ENCODE assay signal across 9 cellular contexts in genomic region chr19:42693760-42694350, GRCh38.
DNase-seq lines count a peak whose midpoint lies in the region; ATAC-seq and TF ChIP-seq lines count a peak whose summit lies in the region.
"Had no signal": no experiment of that assay in that cellular context is flagged by ENCODE, and none has a peak within 500 bp of the region (broad histone marks: within the 10 kb centered on the region; RNA-seq: fewer than 3 reads in every experiment).

No MANE protein-coding gene starts in this region.

- peaks cover 30% of the 10 kb centered on the region for H3K27me3 ChIP-seq in OCI-LY3 (ENCODE audit: low read depth, low read length)

- H3K4me2 ChIP-seq in OCI-LY3 (ENCODE audit: low read length): no peak overlapping the region

- no peaks in the 10 kb centered on the region for H4K20me1 ChIP-seq in OCI-LY3 (ENCODE audit: insufficient read depth, low read length)

- ATAC-seq in GM21367 (IDR thresholded peaks at IDR 0.05; ENCODE audit: unreplicated experiment): no peak
- ATAC-seq in HG02763 (IDR thresholded peaks at IDR 0.05; ENCODE audit: unreplicated experiment): no peak
- no peak for ATAC-seq in GM21723 (IDR thresholded peaks at IDR 0.05; ENCODE audit: unreplicated experiment)
- ATAC-seq: stimulated activated naive CD8-positive, alpha-beta T cell treated with anti-CD3 and anti-CD28 coated beads, Interleukin-15, amount 100 ng/mL, for 72 hours had no signal

- no peaks in the 10 kb centered on the region for H3K36me3 ChIP-seq in OCI-LY3 (replicated peaks; ENCODE audit: low read depth, low read length)

- no peak overlapping the region for H3K4me3 ChIP-seq in OCI-LY3 (ENCODE audit: low read length)

- H3K79me2 ChIP-seq in OCI-LY3 (ENCODE audit: low read length): no peaks in the 10 kb centered on the region

- no peak overlapping the region for H3K27ac ChIP-seq in OCI-LY3 (ENCODE audit: low read length)

- H2AFZ ChIP-seq in OCI-LY3 (ENCODE audit: low read depth, low read length): no peak overlapping the region

- no peak overlapping the region for H3K9ac ChIP-seq in OCI-LY3 (ENCODE audit: low read length)

- TF ChIP-seq CTCF in GM13976 (IDR thresholded peaks at IDR 0.05; ENCODE audit: borderline replicate concordance, control extremely low read depth, extremely low read depth, insufficient read depth, missing control alignments) (peak; percentile 29), OCI-LY3 (IDR thresholded peaks at IDR 0.05; ENCODE audit: low read depth, low read length) (peak; percentile 84)

- H3K4me1 ChIP-seq in OCI-LY3 (ENCODE audit: low read length): no peaks in the 10 kb centered on the region

- H3K9me3 ChIP-seq in OCI-LY3 (ENCODE audit: insufficient read depth, low read length): no peaks in the 10 kb centered on the region

- DNase-seq in AG08396 (ENCODE audit: low spot score) (peak; percentile 78), GM13976 (ENCODE audit: low spot score) (peak; percentile 56), fibroblast of gingiva (ENCODE audit: low read depth) (peak; percentile 16)
- no peak for DNase-seq in stimulated activated CD4-positive, alpha-beta T cell treated with anti-CD3 and anti-CD28 coated beads, Interleukin-1b, Interleukin-23, amount 100 ng/mL, for 48 hours

- in situ Hi-C loops in GM13976 (cut with MboI; ENCODE audit: low sequenced_read_pairs, unreplicated experiment): no loop called here
